Comparison of ENCODE assay signal across 8 cellular contexts in the genomic region with DNA sequence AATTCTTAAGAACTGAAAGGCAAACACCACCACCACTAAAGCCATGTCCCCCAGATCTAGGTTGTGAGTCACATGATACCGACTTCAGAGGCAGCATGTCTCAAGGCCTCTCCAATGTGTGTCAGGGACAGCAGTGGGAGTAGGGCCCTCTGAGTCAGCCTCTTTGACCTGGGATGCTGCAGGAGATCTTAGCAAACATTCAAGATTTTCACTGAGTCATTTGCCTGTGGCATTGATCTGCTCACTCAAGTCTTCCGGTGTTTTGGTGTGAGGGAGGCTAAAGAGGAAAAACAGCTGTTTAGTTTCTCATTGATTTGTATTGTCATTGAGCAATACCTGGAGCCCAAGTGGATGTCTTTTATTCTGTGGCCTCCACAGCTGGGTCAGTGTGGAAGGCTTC. TPM values are rescaled to one million over a fixed set of nuclear protein-coding genes. Genes with fewer than 3 reads are reported as not detected.
DNase-seq lines count a peak whose midpoint lies in the region; ATAC-seq and TF ChIP-seq lines count a peak whose summit lies in the region.

No MANE protein-coding gene starts in this region.

- TF ChIP-seq POLR2A in esophagus squamous epithelium (IDR thresholded peaks at IDR 0.05): no peak

- peaks cover 12% of the 10 kb centered on the region for H3K4me1 Mint-ChIP-seq in activated CD4-positive, alpha-beta T cell treated with anti-CD3 and anti-CD28 coated beads, Interleukin-2, amount 10 ng/mL, durations not matched to agents 7 days and 5 days

- no peaks in the 10 kb centered on the region for H3K36me3 Mint-ChIP-seq in activated CD4-positive, alpha-beta T cell treated with anti-CD3 and anti-CD28 coated beads, Interleukin-2, amount 10 ng/mL, durations not matched to agents 7 days and 5 days (ENCODE audit: low read depth)

- ATAC-seq in HG03354 (IDR thresholded peaks at IDR 0.05; ENCODE audit: poor library complexity, severe bottlenecking, unreplicated experiment): no peak

- H3K9me3 ChIP-seq in esophagus squamous epithelium: no peaks in the 10 kb centered on the region

- H3K9me3 Mint-ChIP-seq in activated CD4-positive, alpha-beta T cell treated with anti-CD3 and anti-CD28 coated beads, Interleukin-2, amount 10 ng/mL, durations not matched to agents 7 days and 5 days: no peaks in the 10 kb centered on the region

- no peak overlapping the region for H3K4me3 Mint-ChIP-seq in activated CD4-positive, alpha-beta T cell treated with anti-CD3 and anti-CD28 coated beads, Interleukin-2, amount 10 ng/mL, durations not matched to agents 7 days and 5 days

- peaks cover 3 to 33% (median 9%) of the 10 kb centered on the region in 3 donors for H3K4me1 ChIP-seq in esophagus squamous epithelium

- no peak overlapping the region for H3K4me3 ChIP-seq in esophagus squamous epithelium

- H3K27ac Mint-ChIP-seq in activated CD4-positive, alpha-beta T cell treated with anti-CD3 and anti-CD28 coated beads, Interleukin-2, amount 10 ng/mL, durations not matched to agents 7 days and 5 days: peak overlapping the region; percentile 13

- H3K36me3 ChIP-seq in esophagus squamous epithelium: no peaks in the 10 kb centered on the region

- no peak for TF ChIP-seq CTCF in esophagus squamous epithelium (IDR thresholded peaks at IDR 0.05)

- no peaks in the 10 kb centered on the region for H3K27me3 ChIP-seq in esophagus squamous epithelium

- CTCF ChIA-PET in activated CD4-positive, alpha-beta T cell treated with anti-CD3 and anti-CD28 coated beads, Interleukin-2, amount 10 ng/mL, durations not matched to agents 7 days and 5 days (lab: Charles Lee): interaction anchor here (1.0 kb wide), 1 partner anchor 32 kb away, joined by 3 read pairs; no protein-coding TSS in a partner anchor

- peak overlapping the region; percentile 29 to 67 (median 56) for H3K27ac ChIP-seq in esophagus squamous epithelium

- H3K27me3 Mint-ChIP-seq in activated CD4-positive, alpha-beta T cell treated with anti-CD3 and anti-CD28 coated beads, Interleukin-2, amount 10 ng/mL, durations not matched to agents 7 days and 5 days: no peaks in the 10 kb centered on the region

- DNase-seq in HT-29 (ENCODE audit: low spot score) (peak; percentile 57), esophagus squamous epithelium (lab: John Stamatoyannopoulos, UW) (no peak), putamen (ENCODE audit: low spot score) (no peak), NCI-H524 treated with DMSO at 0.1 percent for 48 hours (lab: John Stamatoyannopoulos, UW) (no peak), HUDEP-2 (lab: John Stamatoyannopoulos, UW; ENCODE audit: unreplicated experiment in 76 of 76) (no peak)
- peak; percentile 7 for DNase-seq in activated CD4-positive, alpha-beta T cell treated with anti-CD3 and anti-CD28 coated beads, Interleukin-2, amount 10 ng/mL, durations not matched to agents 7 days and 5 days
- peak; percentile 35 to 45 (median 40) for DNase-seq in stimulated activated CD4-positive, alpha-beta T cell treated with anti-CD3 and anti-CD28 coated beads, Interleukin-12 subunit alpha, Interleukin-12 subunit beta, amount 100 ng/mL, for 48 hours (ENCODE audit: low read depth in 2 of 3, low spot score in 1 of 3)

- intact Hi-C loops in esophagus squamous epithelium (cut with DNase I): no loop called here

- POLR2A ChIA-PET in activated CD4-positive, alpha-beta T cell treated with anti-CD3 and anti-CD28 coated beads, Interleukin-2, amount 10 ng/mL, durations not matched to agents 7 days and 5 days (lab: Charles Lee): interaction anchor here (0.6 kb wide), 1 partner anchor 167 kb away, joined by 7 read pairs; no protein-coding TSS in a partner anchor

- 30 to 42% methylated on average over 2 of the region's 2 CpGs for WGBS in esophagus squamous epithelium, 2 donors

RNA-seq across cellular contexts. Expression of a gene that starts 36.1 kb away (rescaled TPM):
- total RNA-seq in HT-29 (2014; rRNA removed; shearing (Covaris generic)): 0.26 and 0.53 TPM in 2 replicates
- not detected for total RNA-seq in activated CD4-positive, alpha-beta T cell treated with anti-CD3 and anti-CD28 coated beads, Interleukin-2, amount 10 ng/mL, durations not matched to agents 7 days and 5 days
- 1 to 10 TPM in 3 of 4 donors, not detected in 1; 1.1 to 3.1 (median 1.5) TPM for total RNA-seq in esophagus squamous epithelium

Comparison
In these comparisons a context has a peak if more than half of its experiments do, and no peak if none do; other contexts are left out.
1. DNase-seq: peak in HT-29 (single experiment), activated CD4-positive, alpha-beta T cell treated with anti-CD3 and anti-CD28 coated beads, Interleukin-2, amount 10 ng/mL, durations not matched to agents 7 days and 5 days (single experiment) and stimulated activated CD4-positive, alpha-beta T cell treated with anti-CD3 and anti-CD28 coated beads, Interleukin-12 subunit alpha, Interleukin-12 subunit beta, amount 100 ng/mL, for 48 hours (3 of 3); none in esophagus squamous epithelium (single experiment), putamen (single experiment), NCI-H524 treated with DMSO at 0.1 percent for 48 hours (single experiment) and HUDEP-2 (0 of 76).